In genomic region chr19:29942404-29943261, GRCh38 we compare ENCODE assay signal across 8 cellular contexts. TPM values are rescaled to one million over a fixed set of nuclear protein-coding genes. Genes with fewer than 3 reads are reported as not detected.
DNase-seq lines count a peak whose midpoint lies in the region; ATAC-seq and TF ChIP-seq lines count a peak whose summit lies in the region.

No MANE protein-coding gene starts in this region.

- H2BK5ac ChIP-seq in IMR-90 (ENCODE audit: low read depth, low read length, poor library complexity, severe bottlenecking): peak overlapping the region; percentile 30

- H3K9me3 ChIP-seq in IMR-90 (ENCODE audit: control insufficient read depth, insufficient read depth, low read length): no peaks in the 10 kb centered on the region

- H3K27me3 Mint-ChIP-seq in activated naive CD4-positive, alpha-beta T cell treated with anti-CD3 and anti-CD28 coated beads for 36 hours (ENCODE audit: low read depth): peaks cover 2% of the 10 kb centered on the region

- H3K4me2 ChIP-seq in IMR-90 (ENCODE audit: low read depth, low read length): peak overlapping the region; percentile 94

- H4K5ac ChIP-seq in IMR-90 (ENCODE audit: low read depth, low read length): peak overlapping the region; percentile 52

- peaks cover 45% of the 10 kb centered on the region for H3K4me1 Mint-ChIP-seq in activated naive CD4-positive, alpha-beta T cell treated with anti-CD3 and anti-CD28 coated beads for 36 hours (ENCODE audit: low read depth)

- H3K79me1 ChIP-seq in IMR-90 (ENCODE audit: low read depth in 1 of 2, low read length in 2 of 2): peaks cover 7 to 36% of the 10 kb centered on the region in 2 experiments; a peak in 3 of 4 replicates

- H4K8ac ChIP-seq in IMR-90 (ENCODE audit: low read depth in 2 of 2, low read length in 2 of 2): peak overlapping the region; percentile 70 to 95; a peak in 3 of 4 replicates

- peak overlapping the region; percentile 98 for H2AFZ ChIP-seq in IMR-90 (replicated peaks; ENCODE audit: low read length, poor library complexity)

- peak overlapping the region; percentile 29; the same call in 1 of the 2 replicates for H3K23ac ChIP-seq in IMR-90 (ENCODE audit: low read depth, low read length)

- peak overlapping the region; percentile 52; the same call in 1 of the 2 replicates for H4K91ac ChIP-seq in IMR-90 (ENCODE audit: insufficient read depth, low read depth, low read length)

- H3K9me1 ChIP-seq in IMR-90 (ENCODE audit: insufficient read depth, low read length): peaks cover 7% of the 10 kb centered on the region; the same call in 1 of the 2 replicates

- no peak for TF ChIP-seq RAD21 in IMR-90 (IDR thresholded peaks at IDR 0.05; ENCODE audit: low read length)

- dilution Hi-C loops in IMR-90 (cut with HindIII; ENCODE audit: low sequenced_read_pairs, unreplicated experiment): no loop called here

- H2AK9ac ChIP-seq in IMR-90 (replicated peaks; ENCODE audit: low read depth, low read length, poor library complexity): peak overlapping the region; percentile 21

- H2BK20ac ChIP-seq in IMR-90 (ENCODE audit: low read depth, low read length): no peak overlapping the region

- peak overlapping the region; percentile 79 for H3K4ac ChIP-seq in IMR-90 (ENCODE audit: low read depth, low read length)

- TF ChIP-seq CTCF in IMR-90 (conservative IDR thresholded peaks at IDR 0.05; ENCODE audit: low read depth, low read length): no peak

- TF ChIP-seq POLR2A in IMR-90 (IDR thresholded peaks at IDR 0.05; ENCODE audit: low read depth, low read length): no peak

- H3K36me3 Mint-ChIP-seq in activated naive CD4-positive, alpha-beta T cell treated with anti-CD3 and anti-CD28 coated beads for 36 hours (ENCODE audit: low read depth): peaks cover 8% of the 10 kb centered on the region

- H3K56ac ChIP-seq in IMR-90 (ENCODE audit: extremely low read depth, insufficient read depth, low read length): peak overlapping the region; percentile 61; the same call in 1 of the 2 replicates

- H3K4me1 ChIP-seq in IMR-90 (ENCODE audit: control insufficient read depth, insufficient read depth, low read length): peaks cover 8% of the 10 kb centered on the region
- peaks cover 3% of the 10 kb centered on the region for H3K4me1 ChIP-seq in urinary bladder (ENCODE audit: insufficient read depth)

- POLR2A ChIA-PET in IMR-90 (lab: Charles Lee; ENCODE audit: unreplicated experiment): interaction anchor here (0.7 kb wide), 1 partner anchor 25 kb away, joined by 3 read pairs; no protein-coding TSS in a partner anchor

- H2BK120ac ChIP-seq in IMR-90 (ENCODE audit: low read depth, low read length): no peak overlapping the region

- H3K14ac ChIP-seq in IMR-90 (replicated peaks; ENCODE audit: low read depth, low read length): peak overlapping the region; percentile 17

- no peaks in the 10 kb centered on the region for H3K9me3 Mint-ChIP-seq in activated naive CD4-positive, alpha-beta T cell treated with anti-CD3 and anti-CD28 coated beads for 36 hours

- intact Hi-C loops in IMR-90 (cut with micrococcal nuclease): loop anchor here (10.0 kb wide), 1 partner anchor 282 kb away; no protein-coding TSS in a partner anchor
- intact Hi-C loops in activated naive CD4-positive, alpha-beta T cell treated with anti-CD3 and anti-CD28 coated beads for 36 hours (cut with micrococcal nuclease): loop anchor here (1.0 to 10.0 kb wide), 7 partner anchors 10 to 1272 kb away; partner anchors contain the start of gene POP4
- intact Hi-C loops in Right ventricle myocardium superior (cut with DNase I): no loop called here
- intact Hi-C loops in posterior cingulate gyrus (cut with DNase I): no loop called here

- H3K9ac ChIP-seq in IMR-90 (ENCODE audit: low read depth, low read length): peak overlapping the region; percentile 86

- 1% methylated on average over 29 of the region's 79 CpGs; no CpG with 5 or more reads in 1 of the 2 experiments for WGBS in IMR-90 (ENCODE audit: extremely low coverage in 2 of 2, insufficient read length in 1 of 2), 2 experiments
- WGBS in urinary bladder: under 1% methylated on average over 79 of the region's 79 CpGs

- no peak overlapping the region for H2BK15ac ChIP-seq in IMR-90 (ENCODE audit: low read depth, low read length)

- no peaks in the 10 kb centered on the region for H3K36me3 ChIP-seq in IMR-90 (ENCODE audit: control insufficient read depth, insufficient read depth, low read length)
- H3K36me3 ChIP-seq in urinary bladder (ENCODE audit: insufficient read depth): no peaks in the 10 kb centered on the region

- no TSS peak for BruUV-seq in IMR-90 (replicated peaks; lab: Mats Ljungman, UMichigan)

- H4K20me1 ChIP-seq in IMR-90 (ENCODE audit: insufficient read depth, low read length): peaks cover 33% of the 10 kb centered on the region

- 0 out of 2 replicates have a peak overlapping the region, but pooled peaks have one; percentile 1 for H3K18ac ChIP-seq in IMR-90 (ENCODE audit: low read depth, low read length)

- peak; percentile 64 for ATAC-seq in GM21528 (IDR thresholded peaks at IDR 0.05; ENCODE audit: low FRiP score, unreplicated experiment)
- ATAC-seq in IMR-90 (ENCODE audit: low read depth): peak; percentile 80
- ATAC-seq in Right ventricle myocardium superior (ENCODE audit: poor library complexity): peak; percentile 76

- DNase-seq in DMS79 treated with DMSO at 0.1 percent for 48 hours (lab: John Stamatoyannopoulos, UW): peak; percentile 51
- DNase-seq in IMR-90: no peak
- DNase-seq in SK-N-DZ (ENCODE audit: low spot score): peak; percentile 58
- DNase-seq in activated naive CD4-positive, alpha-beta T cell treated with anti-CD3 and anti-CD28 coated beads for 36 hours: peak; percentile 76
- peak; percentile 83 for DNase-seq in Right ventricle myocardium superior
- DNase-seq in posterior cingulate gyrus: peak in 7 of 10 donors; percentile 21 to 91 (median 50)

- in situ Hi-C loops in IMR-90 (cut with MboI; ENCODE audit: low sequenced_read_pairs): no loop called here

- H3K4me3 ChIP-seq in IMR-90 (ENCODE audit: insufficient read depth, low read depth, low read length) (peak overlapping the region; percentile 97), urinary bladder (ENCODE audit: low read depth, low read length) (peak overlapping the region; percentile 98)

- H3K4me3 Mint-ChIP-seq in activated naive CD4-positive, alpha-beta T cell treated with anti-CD3 and anti-CD28 coated beads for 36 hours: peak overlapping the region; percentile 97

- CTCF ChIA-PET in IMR-90 (lab: Yijun Ruan, JAX): interaction anchor here (0.6 kb wide), 2 partner anchors 691 to 1027 kb away, joined by 3 read pairs; no protein-coding TSS in a partner anchor
- CTCF ChIA-PET in activated naive CD4-positive, alpha-beta T cell treated with anti-CD3 and anti-CD28 coated beads for 36 hours (lab: Charles Lee): no interaction called here

- H3K27ac ChIP-seq in IMR-90 (ENCODE audit: insufficient read depth, low read length) (peak overlapping the region; percentile 74), urinary bladder (ENCODE audit: low read depth) (peak overlapping the region; percentile 68)

- H3K27me3 ChIP-seq in IMR-90 (ENCODE audit: control insufficient read depth, insufficient read depth, low read length): no peaks in the 10 kb centered on the region; the same call in 1 of the 2 replicates

- peak overlapping the region; percentile 90 for H3K27ac Mint-ChIP-seq in activated naive CD4-positive, alpha-beta T cell treated with anti-CD3 and anti-CD28 coated beads for 36 hours

- H2AK5ac ChIP-seq in IMR-90 (ENCODE audit: low read depth, low read length): peak overlapping the region; percentile 56; the same call in 1 of the 2 replicates

TF ChIP-seq in IMR-90, 13 proteins besides CTCF, POLR2A, EP300 and RAD21:
- TF ChIP-seq MXI1 (IDR thresholded peaks at IDR 0.05; ENCODE audit: borderline replicate concordance, low read depth, low read length) (0 out of 2 replicates have a peak, but pooled peaks have one; percentile 67), CHD1 (IDR thresholded peaks at IDR 0.05; ENCODE audit: low read depth, low read length) (no peak)

RNA-seq across cellular contexts. Expression of gene URI1, which starts 0.6 kb away (rescaled TPM):
- total RNA-seq in IMR-90 (2012; rRNA removed): 43.2 and 95.8 TPM in 2 replicates
- 39.0 and 45.3 TPM in 2 replicates for polyA plus RNA-seq in IMR-90 (2012; rRNA removed)
- 4.1 and 11.6 TPM in 2 replicates for polyA plus RNA-seq in IMR-90 (2012; cell fraction: cytosol; rRNA removed)
- polyA plus RNA-seq in IMR-90 (2012; cell fraction: nucleus; rRNA removed; ENCODE audit: low replicate concordance): 2.4 and 34.6 TPM in 2 replicates
- polyA plus RNA-seq in SK-N-DZ (2014; cell fraction: cytosol; rRNA removed): 58.2 and 68.6 TPM in 2 replicates
- 64.3 and 70.5 TPM in 2 replicates for polyA plus RNA-seq in SK-N-DZ (2014; cell fraction: nucleus; rRNA removed)
- 10 to 100 TPM; 65.9 to 69.8 TPM for total RNA-seq in activated naive CD4-positive, alpha-beta T cell treated with anti-CD3 and anti-CD28 coated beads for 36 hours
- 44.6 TPM for total RNA-seq in Right ventricle myocardium superior
- total RNA-seq in urinary bladder: 111 TPM
- 37.9 TPM for polyA plus RNA-seq in urinary bladder

Comparison
In these comparisons a context has a peak if more than half of its experiments do, and no peak if none do; other contexts are left out.
1. intact Hi-C loops: an anchor here in IMR-90 (10.0 kb wide) and activated naive CD4-positive, alpha-beta T cell treated with anti-CD3 and anti-CD28 coated beads for 36 hours (1.0 to 10.0 kb wide); none called in Right ventricle myocardium superior and posterior cingulate gyrus.